In the genomic region with DNA sequence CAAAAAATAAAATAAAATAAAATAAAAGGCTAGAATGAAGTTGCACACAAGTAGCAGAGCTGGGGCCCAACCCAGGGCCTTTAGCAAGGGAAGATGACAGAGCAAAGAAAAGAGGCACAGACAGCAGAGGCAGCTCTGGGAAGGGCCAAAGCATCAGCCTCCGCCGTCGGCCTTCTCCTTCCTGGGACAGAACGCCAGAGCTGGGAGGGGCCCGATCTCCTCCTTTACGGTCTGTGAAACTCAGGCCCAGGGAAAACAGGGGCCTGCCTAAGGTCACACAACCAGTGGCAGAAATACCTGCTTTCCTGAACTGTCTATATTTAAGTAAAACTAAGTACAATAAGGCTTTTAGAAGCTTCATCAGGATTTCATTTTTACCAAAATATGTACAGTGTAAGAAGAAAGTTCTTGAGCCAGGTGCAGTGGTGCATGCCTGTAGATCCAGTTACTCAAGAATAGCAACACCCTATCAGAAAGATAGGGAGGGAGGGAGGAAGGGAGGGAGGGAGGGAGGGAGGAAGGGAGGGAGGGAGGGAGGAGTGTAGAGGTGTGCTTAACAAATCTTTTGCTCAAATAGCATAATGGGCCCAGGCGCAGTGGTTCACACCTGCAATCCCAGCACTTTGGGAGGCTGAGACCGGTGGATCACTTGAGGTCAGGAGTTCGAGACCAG, we compare ENCODE assay signal across 15 cellular contexts. TPM values are rescaled to one million over a fixed set of nuclear protein-coding genes. Genes with fewer than 3 reads are reported as not detected.
"Had no signal": no experiment of that assay in that cellular context is flagged by ENCODE, and none has a peak within 500 bp of the region (broad histone marks: within the 10 kb centered on the region; RNA-seq: fewer than 3 reads in every experiment).

No MANE protein-coding gene starts in this region.

- H3K27me3 ChIP-seq: gastroesophageal sphincter, sigmoid colon, vagina had no signal

- H3K36me3 ChIP-seq: gastroesophageal sphincter, sigmoid colon, vagina had no signal

- DNase-seq: activated CD4-positive, alpha-beta T cell treated with anti-CD3 and anti-CD28 coated beads for 48 hours; activated CD8-positive, alpha-beta memory T cell treated with anti-CD3 and anti-CD28 coated beads, Interleukin-2, amount 50 U/mL, for 48 hours; activated CD8-positive, alpha-beta T cell treated with anti-CD3 and anti-CD28 coated beads, Interleukin-2, amount 10 ng/mL, durations not matched to agents 7 days and 5 days; activated naive CD4-positive, alpha-beta T cell treated with Interleukin-2 at 50 U/mL for 16 hours; activated naive CD8-positive, alpha-beta T cell treated with anti-CD3 and anti-CD28 coated beads, Interleukin-2, amount 50 U/mL, for 24 hours; occipital lobe; sigmoid colon; stimulated activated CD4-positive, alpha-beta T cell treated with anti-CD3 and anti-CD28 coated beads, Interleukin-2, amount 100 ng/mL, for 24 hours; stimulated activated naive CD4-positive, alpha-beta T cell treated with Interleukin-2 at 50 U/mL for 16 hours; T-helper 1 cell had no signal

- H3K4me3 ChIP-seq: gastroesophageal sphincter, sigmoid colon, vagina had no signal

- H3K27ac ChIP-seq: gastroesophageal sphincter, sigmoid colon, vagina had no signal

- H3K9me3 ChIP-seq: gastroesophageal sphincter, sigmoid colon, vagina had no signal

- ATAC-seq: activated CD8-positive, alpha-beta T cell treated with anti-CD3 and anti-CD28 coated beads, Interleukin-2, amount 10 ng/mL, durations not matched to agents 7 days and 5 days; activated naive CD8-positive, alpha-beta T cell treated with anti-CD3 and anti-CD28 coated beads, Interleukin-2, amount 50 U/mL, for 24 hours; gastroesophageal sphincter had no signal

- FAIRE-seq: astrocyte, colon had no signal

RNA-seq across cellular contexts. Expression of a gene that starts 43.0 kb away (rescaled TPM):
- total RNA-seq: occipital lobe, pulmonary artery endothelial cell had no signal
